1 cellular context compared by ENCODE assay signal in the genomic region with DNA sequence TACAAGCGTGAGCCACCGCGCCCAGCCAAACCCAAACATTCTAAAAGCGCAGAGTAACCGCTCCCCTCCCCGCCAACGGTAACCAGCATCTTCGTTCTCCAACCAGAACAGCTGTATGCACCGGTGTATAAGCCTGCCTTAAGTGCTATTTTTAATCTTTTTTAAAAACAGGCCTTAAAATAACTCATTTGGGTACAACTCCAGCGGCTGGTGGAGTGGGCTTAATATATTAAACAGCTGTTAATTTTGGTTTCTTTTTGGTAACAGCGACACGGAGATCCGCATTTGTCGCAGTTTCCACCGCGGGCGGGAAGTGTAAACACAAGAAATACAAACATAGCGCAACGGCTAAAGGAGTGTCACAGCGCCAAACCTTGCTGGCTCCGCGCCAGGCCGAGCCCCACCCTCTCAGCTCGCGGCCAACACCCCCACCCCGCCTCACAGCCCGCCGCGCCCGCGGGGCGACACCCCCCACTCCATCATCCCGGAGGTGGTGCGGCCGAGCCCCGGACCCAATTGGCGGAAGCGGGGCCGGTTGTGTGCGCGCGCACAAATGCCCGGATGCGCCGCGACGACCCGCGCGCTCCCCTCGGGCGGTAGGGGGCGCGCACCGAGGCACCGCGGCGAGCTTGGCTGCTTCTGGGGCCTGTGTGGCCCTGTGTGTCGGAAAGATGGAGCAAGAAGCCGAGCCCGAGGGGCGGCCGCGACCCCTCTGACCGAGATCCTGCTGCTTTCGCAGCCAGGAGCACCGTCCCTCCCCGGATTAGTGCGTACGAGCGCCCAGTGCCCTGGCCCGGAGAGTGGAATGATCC.
TF ChIP-seq lines count a peak whose summit lies in the region.

A gene (plus strand): TSS at position 602 of the 812 bp plus-strand sequence. CDS start 301 bp downstream, outside the sequence.

TF ChIP-seq in HepG2, 621 proteins besides CTCF, POLR2A, EP300 and RAD21 (continued from another document and continues in another):
- TF ChIP-seq, protein P1, sequence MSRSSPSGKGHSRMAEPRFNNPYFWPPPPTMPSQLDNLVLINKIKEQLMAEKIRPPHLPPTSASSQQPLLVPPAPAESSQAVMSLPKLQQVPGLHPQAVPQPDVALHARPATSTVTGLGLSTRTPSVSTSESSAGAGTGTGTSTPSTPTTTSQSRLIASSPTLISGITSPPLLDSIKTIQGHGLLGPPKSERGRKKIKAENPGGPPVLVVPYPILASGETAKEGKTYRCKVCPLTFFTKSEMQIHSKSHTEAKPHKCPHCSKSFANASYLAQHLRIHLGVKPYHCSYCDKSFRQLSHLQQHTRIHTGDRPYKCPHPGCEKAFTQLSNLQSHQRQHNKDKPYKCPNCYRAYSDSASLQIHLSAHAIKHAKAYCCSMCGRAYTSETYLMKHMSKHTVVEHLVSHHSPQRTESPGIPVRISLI (CRISPR knock-in tag; IDR thresholded peaks at IDR 0.05; ENCODE audit: borderline replicate concordance): peak; percentile 17; the same call in 1 of the 2 replicates
- TF ChIP-seq, protein P2, sequence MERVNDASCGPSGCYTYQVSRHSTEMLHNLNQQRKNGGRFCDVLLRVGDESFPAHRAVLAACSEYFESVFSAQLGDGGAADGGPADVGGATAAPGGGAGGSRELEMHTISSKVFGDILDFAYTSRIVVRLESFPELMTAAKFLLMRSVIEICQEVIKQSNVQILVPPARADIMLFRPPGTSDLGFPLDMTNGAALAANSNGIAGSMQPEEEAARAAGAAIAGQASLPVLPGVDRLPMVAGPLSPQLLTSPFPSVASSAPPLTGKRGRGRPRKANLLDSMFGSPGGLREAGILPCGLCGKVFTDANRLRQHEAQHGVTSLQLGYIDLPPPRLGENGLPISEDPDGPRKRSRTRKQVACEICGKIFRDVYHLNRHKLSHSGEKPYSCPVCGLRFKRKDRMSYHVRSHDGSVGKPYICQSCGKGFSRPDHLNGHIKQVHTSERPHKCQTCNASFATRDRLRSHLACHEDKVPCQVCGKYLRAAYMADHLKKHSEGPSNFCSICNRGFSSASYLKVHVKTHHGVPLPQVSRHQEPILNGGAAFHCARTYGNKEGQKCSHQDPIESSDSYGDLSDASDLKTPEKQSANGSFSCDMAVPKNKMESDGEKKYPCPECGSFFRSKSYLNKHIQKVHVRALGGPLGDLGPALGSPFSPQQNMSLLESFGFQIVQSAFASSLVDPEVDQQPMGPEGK (CRISPR knock-in tag; IDR thresholded peaks at IDR 0.05): peak; percentile 97
- TF ChIP-seq CCAR2 (optimal IDR thresholded peaks at IDR 0.05; ENCODE audit: low read depth, low read length): no peak
- no peak for TF ChIP-seq SNRNP70 (IDR thresholded peaks at IDR 0.05; ENCODE audit: low read depth, low read length)
- TF ChIP-seq, protein P3, sequence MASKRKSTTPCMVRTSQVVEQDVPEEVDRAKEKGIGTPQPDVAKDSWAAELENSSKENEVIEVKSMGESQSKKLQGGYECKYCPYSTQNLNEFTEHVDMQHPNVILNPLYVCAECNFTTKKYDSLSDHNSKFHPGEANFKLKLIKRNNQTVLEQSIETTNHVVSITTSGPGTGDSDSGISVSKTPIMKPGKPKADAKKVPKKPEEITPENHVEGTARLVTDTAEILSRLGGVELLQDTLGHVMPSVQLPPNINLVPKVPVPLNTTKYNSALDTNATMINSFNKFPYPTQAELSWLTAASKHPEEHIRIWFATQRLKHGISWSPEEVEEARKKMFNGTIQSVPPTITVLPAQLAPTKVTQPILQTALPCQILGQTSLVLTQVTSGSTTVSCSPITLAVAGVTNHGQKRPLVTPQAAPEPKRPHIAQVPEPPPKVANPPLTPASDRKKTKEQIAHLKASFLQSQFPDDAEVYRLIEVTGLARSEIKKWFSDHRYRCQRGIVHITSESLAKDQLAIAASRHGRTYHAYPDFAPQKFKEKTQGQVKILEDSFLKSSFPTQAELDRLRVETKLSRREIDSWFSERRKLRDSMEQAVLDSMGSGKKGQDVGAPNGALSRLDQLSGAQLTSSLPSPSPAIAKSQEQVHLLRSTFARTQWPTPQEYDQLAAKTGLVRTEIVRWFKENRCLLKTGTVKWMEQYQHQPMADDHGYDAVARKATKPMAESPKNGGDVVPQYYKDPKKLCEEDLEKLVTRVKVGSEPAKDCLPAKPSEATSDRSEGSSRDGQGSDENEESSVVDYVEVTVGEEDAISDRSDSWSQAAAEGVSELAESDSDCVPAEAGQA (IDR thresholded peaks at IDR 0.05; ENCODE audit: low read depth): no peak; the same call in 1 of the 2 replicates
- TF ChIP-seq, protein P3 (CRISPR knock-in tag; IDR thresholded peaks at IDR 0.05; ENCODE audit: borderline replicate concordance): peak; percentile 60; the same call in 1 of the 2 replicates
- no peak for TF ChIP-seq MIER2 (CRISPR knock-in tag; IDR thresholded peaks at IDR 0.05)
- peak; percentile 99 for TF ChIP-seq NAIF1 (CRISPR knock-in tag; IDR thresholded peaks at IDR 0.05; ENCODE audit: borderline replicate concordance)
- TF ChIP-seq, protein P4, sequence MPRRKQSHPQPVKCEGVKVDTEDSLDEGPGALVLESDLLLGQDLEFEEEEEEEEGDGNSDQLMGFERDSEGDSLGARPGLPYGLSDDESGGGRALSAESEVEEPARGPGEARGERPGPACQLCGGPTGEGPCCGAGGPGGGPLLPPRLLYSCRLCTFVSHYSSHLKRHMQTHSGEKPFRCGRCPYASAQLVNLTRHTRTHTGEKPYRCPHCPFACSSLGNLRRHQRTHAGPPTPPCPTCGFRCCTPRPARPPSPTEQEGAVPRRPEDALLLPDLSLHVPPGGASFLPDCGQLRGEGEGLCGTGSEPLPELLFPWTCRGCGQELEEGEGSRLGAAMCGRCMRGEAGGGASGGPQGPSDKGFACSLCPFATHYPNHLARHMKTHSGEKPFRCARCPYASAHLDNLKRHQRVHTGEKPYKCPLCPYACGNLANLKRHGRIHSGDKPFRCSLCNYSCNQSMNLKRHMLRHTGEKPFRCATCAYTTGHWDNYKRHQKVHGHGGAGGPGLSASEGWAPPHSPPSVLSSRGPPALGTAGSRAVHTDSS (CRISPR knock-in tag; conservative IDR thresholded peaks at IDR 0.05): no peak
- TF ChIP-seq, protein P5, sequence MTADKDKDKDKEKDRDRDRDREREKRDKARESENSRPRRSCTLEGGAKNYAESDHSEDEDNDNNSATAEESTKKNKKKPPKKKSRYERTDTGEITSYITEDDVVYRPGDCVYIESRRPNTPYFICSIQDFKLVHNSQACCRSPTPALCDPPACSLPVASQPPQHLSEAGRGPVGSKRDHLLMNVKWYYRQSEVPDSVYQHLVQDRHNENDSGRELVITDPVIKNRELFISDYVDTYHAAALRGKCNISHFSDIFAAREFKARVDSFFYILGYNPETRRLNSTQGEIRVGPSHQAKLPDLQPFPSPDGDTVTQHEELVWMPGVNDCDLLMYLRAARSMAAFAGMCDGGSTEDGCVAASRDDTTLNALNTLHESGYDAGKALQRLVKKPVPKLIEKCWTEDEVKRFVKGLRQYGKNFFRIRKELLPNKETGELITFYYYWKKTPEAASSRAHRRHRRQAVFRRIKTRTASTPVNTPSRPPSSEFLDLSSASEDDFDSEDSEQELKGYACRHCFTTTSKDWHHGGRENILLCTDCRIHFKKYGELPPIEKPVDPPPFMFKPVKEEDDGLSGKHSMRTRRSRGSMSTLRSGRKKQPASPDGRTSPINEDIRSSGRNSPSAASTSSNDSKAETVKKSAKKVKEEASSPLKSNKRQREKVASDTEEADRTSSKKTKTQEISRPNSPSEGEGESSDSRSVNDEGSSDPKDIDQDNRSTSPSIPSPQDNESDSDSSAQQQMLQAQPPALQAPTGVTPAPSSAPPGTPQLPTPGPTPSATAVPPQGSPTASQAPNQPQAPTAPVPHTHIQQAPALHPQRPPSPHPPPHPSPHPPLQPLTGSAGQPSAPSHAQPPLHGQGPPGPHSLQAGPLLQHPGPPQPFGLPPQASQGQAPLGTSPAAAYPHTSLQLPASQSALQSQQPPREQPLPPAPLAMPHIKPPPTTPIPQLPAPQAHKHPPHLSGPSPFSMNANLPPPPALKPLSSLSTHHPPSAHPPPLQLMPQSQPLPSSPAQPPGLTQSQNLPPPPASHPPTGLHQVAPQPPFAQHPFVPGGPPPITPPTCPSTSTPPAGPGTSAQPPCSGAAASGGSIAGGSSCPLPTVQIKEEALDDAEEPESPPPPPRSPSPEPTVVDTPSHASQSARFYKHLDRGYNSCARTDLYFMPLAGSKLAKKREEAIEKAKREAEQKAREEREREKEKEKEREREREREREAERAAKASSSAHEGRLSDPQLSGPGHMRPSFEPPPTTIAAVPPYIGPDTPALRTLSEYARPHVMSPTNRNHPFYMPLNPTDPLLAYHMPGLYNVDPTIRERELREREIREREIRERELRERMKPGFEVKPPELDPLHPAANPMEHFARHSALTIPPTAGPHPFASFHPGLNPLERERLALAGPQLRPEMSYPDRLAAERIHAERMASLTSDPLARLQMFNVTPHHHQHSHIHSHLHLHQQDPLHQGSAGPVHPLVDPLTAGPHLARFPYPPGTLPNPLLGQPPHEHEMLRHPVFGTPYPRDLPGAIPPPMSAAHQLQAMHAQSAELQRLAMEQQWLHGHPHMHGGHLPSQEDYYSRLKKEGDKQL (CRISPR knock-in tag; IDR thresholded peaks at IDR 0.05; ENCODE audit: low read depth): no peak; the same call in 1 of the 2 replicates
- TF ChIP-seq SUZ12 (IDR thresholded peaks at IDR 0.05; ENCODE audit: low read depth, low read length): no peak
- TF ChIP-seq TEAD2 (CRISPR knock-in tag; IDR thresholded peaks at IDR 0.05): no peak
- TF ChIP-seq, protein P6, sequence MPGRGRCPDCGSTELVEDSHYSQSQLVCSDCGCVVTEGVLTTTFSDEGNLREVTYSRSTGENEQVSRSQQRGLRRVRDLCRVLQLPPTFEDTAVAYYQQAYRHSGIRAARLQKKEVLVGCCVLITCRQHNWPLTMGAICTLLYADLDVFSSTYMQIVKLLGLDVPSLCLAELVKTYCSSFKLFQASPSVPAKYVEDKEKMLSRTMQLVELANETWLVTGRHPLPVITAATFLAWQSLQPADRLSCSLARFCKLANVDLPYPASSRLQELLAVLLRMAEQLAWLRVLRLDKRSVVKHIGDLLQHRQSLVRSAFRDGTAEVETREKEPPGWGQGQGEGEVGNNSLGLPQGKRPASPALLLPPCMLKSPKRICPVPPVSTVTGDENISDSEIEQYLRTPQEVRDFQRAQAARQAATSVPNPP (CRISPR knock-in tag; IDR thresholded peaks at IDR 0.05): peak; percentile 23; the same call in 1 of the 2 replicates
- TF ChIP-seq ATRX (CRISPR knock-in tag; IDR thresholded peaks at IDR 0.05; ENCODE audit: borderline replicate concordance): no peak
- peak in 1 of 2 experiments; percentile 86; a peak in 2 of 4 replicates for TF ChIP-seq KLF16 (CRISPR knock-in tag; IDR thresholded peaks at IDR 0.05)
- peak; percentile 87; the same call in 1 of the 2 replicates for TF ChIP-seq KDM5B (CRISPR knock-in tag; IDR thresholded peaks at IDR 0.05; ENCODE audit: borderline replicate concordance)
- TF ChIP-seq SMAD3 (CRISPR knock-in tag; IDR thresholded peaks at IDR 0.05): no peak; the same call in none of the 2 replicates
- TF ChIP-seq FOXP1 (IDR thresholded peaks at IDR 0.05): no peak
- TF ChIP-seq FOXP1 (CRISPR knock-in tag; IDR thresholded peaks at IDR 0.05): peak; percentile 72; the same call in 1 of the 2 replicates
- peak; percentile 90; the same call in 1 of the 2 replicates for TF ChIP-seq SAFB2 (CRISPR knock-in tag; IDR thresholded peaks at IDR 0.05; ENCODE audit: borderline replicate concordance, low read depth)
- TF ChIP-seq ZNF138 (CRISPR knock-in tag; IDR thresholded peaks at IDR 0.05; ENCODE audit: low read depth): peak; percentile 85; the same call in 1 of the 2 replicates
- TF ChIP-seq, protein P7, sequence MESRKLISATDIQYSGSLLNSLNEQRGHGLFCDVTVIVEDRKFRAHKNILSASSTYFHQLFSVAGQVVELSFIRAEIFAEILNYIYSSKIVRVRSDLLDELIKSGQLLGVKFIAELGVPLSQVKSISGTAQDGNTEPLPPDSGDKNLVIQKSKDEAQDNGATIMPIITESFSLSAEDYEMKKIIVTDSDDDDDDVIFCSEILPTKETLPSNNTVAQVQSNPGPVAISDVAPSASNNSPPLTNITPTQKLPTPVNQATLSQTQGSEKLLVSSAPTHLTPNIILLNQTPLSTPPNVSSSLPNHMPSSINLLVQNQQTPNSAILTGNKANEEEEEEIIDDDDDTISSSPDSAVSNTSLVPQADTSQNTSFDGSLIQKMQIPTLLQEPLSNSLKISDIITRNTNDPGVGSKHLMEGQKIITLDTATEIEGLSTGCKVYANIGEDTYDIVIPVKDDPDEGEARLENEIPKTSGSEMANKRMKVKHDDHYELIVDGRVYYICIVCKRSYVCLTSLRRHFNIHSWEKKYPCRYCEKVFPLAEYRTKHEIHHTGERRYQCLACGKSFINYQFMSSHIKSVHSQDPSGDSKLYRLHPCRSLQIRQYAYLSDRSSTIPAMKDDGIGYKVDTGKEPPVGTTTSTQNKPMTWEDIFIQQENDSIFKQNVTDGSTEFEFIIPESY (CRISPR knock-in tag; IDR thresholded peaks at IDR 0.05): peak; percentile 21
- TF ChIP-seq, protein P8, sequence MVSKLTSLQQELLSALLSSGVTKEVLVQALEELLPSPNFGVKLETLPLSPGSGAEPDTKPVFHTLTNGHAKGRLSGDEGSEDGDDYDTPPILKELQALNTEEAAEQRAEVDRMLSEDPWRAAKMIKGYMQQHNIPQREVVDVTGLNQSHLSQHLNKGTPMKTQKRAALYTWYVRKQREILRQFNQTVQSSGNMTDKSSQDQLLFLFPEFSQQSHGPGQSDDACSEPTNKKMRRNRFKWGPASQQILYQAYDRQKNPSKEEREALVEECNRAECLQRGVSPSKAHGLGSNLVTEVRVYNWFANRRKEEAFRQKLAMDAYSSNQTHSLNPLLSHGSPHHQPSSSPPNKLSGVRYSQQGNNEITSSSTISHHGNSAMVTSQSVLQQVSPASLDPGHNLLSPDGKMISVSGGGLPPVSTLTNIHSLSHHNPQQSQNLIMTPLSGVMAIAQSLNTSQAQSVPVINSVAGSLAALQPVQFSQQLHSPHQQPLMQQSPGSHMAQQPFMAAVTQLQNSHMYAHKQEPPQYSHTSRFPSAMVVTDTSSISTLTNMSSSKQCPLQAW (CRISPR knock-in tag; IDR thresholded peaks at IDR 0.05): no peak; the same call in 1 of the 2 replicates
- peak; percentile 71 for TF ChIP-seq CBX1 (IDR thresholded peaks at IDR 0.05; ENCODE audit: low read depth)
- no peak for TF ChIP-seq MAFK (conservative IDR thresholded peaks at IDR 0.05 in 1 of 2, IDR thresholded peaks at IDR 0.05 in 1 of 2; ENCODE audit: low read length in 2 of 2)
- TF ChIP-seq TAF15 (IDR thresholded peaks at IDR 0.05; ENCODE audit: low read depth, low read length, poor library complexity, severe bottlenecking): peak; percentile 92
- TF ChIP-seq ATF1 (CRISPR knock-in tag; IDR thresholded peaks at IDR 0.05): no peak
